In the genomic region with DNA sequence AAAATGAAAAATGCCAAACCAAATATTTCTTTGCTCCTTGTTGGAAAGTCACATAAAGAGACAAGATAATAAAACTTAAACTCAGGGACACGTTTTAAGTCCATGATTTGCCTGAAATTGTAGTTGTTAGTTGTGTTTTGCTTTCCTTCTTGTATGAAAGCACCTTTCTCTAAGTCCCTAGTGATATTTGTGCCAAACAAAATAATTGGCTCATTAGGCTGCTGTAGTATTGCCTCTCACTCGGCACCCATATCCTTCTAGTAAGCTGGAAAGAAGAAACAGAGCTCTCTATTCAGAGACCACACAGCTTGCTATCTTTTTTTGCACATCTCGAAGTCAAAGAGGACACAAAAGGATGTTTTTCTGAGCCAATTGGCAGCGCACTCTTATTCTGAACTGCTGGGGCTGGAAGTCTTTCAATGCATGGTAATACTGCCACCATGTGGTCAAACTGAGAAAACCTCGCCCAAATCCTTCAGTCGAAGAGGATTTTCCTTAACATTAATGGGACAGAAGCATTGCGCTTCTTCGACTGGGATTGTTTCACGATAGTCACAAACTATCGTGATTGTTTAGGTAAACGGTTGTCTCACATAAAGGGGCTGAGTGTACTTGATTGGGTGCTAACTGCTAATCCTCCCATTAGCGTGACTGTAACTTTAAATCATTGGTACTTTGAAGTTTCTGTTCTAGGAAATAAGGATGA, we compare ENCODE assay signal across 7 cellular contexts.
DNase-seq lines count a peak whose midpoint lies in the region; ATAC-seq, FAIRE-seq and TF ChIP-seq lines count a peak whose summit lies in the region.

No MANE protein-coding gene starts in this region.

- no peak for TF ChIP-seq POLR2A in GM12891 (IDR thresholded peaks at IDR 0.05; ENCODE audit: low read depth, low read length)

- peak; percentile 93 for ATAC-seq in SK-N-SH treated with all-trans-retinoic acid at 6 μM for 48 hours
- peak; percentile 34 to 53 for ATAC-seq in left cardiac atrium

- no peaks in the 10 kb centered on the region for H3K36me3 ChIP-seq in adipocyte (ENCODE audit: control insufficient read depth, insufficient read depth, low read length, severe bottlenecking)

- FAIRE-seq in GM12891 (lab: Jason Lieb, UNC) = peak; percentile 82

- no peak overlapping the region for H3K4me3 ChIP-seq in HFF-Myc (replicated peaks; ENCODE audit: low read depth, low read length)
- H3K4me3 ChIP-seq in adipocyte (ENCODE audit: low read length) = peak overlapping the region; percentile 17

- DNase-seq in GM12891 (ENCODE audit: insufficient read length, low spot score) = peak; percentile 27
- peak; percentile 46 for DNase-seq in HFF-Myc (ENCODE audit: extremely low read depth, low read depth)
- peak; percentile 75 for DNase-seq in NAMALWA (ENCODE audit: low spot score)
- peak; percentile 91 for DNase-seq in adipocyte (ENCODE audit: low read depth)
- DNase-seq in left cardiac atrium = peak; percentile 24
- DNase-seq in retina = peak; percentile 84

- no peaks in the 10 kb centered on the region for H3K9me3 ChIP-seq in adipocyte (ENCODE audit: control insufficient read depth, low read length)

- peaks cover 9% of the 10 kb centered on the region for H3K27me3 ChIP-seq in adipocyte (replicated peaks; ENCODE audit: control insufficient read depth, insufficient read depth, low read length)

- no peak overlapping the region for H3K9ac ChIP-seq in adipocyte (ENCODE audit: low read length)

- peak; percentile 73 for TF ChIP-seq CTCF in HFF-Myc (IDR thresholded peaks at IDR 0.05; ENCODE audit: low read depth, low read length, missing control alignments)

- intact Hi-C loops in left cardiac atrium (cut with DNase I) = loop anchor here in 1 of 2 donors (5.0 kb wide), 2 partner anchors 776 to 1041 kb away; no protein-coding TSS in a partner anchor

- peaks cover 4% of the 10 kb centered on the region for H3K4me1 ChIP-seq in adipocyte (ENCODE audit: control insufficient read depth, insufficient read depth, low read length)

TF ChIP-seq in GM12891, 5 proteins besides CTCF, POLR2A, EP300 and RAD21:
- TF ChIP-seq POLR2AphosphoS5 (IDR thresholded peaks at IDR 0.05; ENCODE audit: low read depth, low read length) = no peak
- no peak for TF ChIP-seq TAF1 (IDR thresholded peaks at IDR 0.05; ENCODE audit: low read depth, low read length)
- TF ChIP-seq POU2F2 (IDR thresholded peaks at IDR 0.05; ENCODE audit: low read depth, low read length) = no peak
- no peak for TF ChIP-seq PAX5 (IDR thresholded peaks at IDR 0.05; ENCODE audit: insufficient read depth, low read length, severe bottlenecking)
- TF ChIP-seq SPI1 (IDR thresholded peaks at IDR 0.05; ENCODE audit: low read depth, low read length) = no peak
TF ChIP-seq in GM12891: peak in this region for 0.

TF ChIP-seq in SK-N-SH treated with all-trans-retinoic acid at 6 μM for 48 hours, 23 proteins besides CTCF, POLR2A, EP300 and RAD21:
- TF ChIP-seq TOX (CRISPR knock-in tag; IDR thresholded peaks at IDR 0.05; ENCODE audit: borderline replicate concordance) (no peak), PPARA (CRISPR knock-in tag; IDR thresholded peaks at IDR 0.05; ENCODE audit: borderline replicate concordance) (no peak), TCF4 (CRISPR knock-in tag; IDR thresholded peaks at IDR 0.05; ENCODE audit: borderline replicate concordance) (no peak), ARNTL (CRISPR knock-in tag; IDR thresholded peaks at IDR 0.05; ENCODE audit: borderline replicate concordance, low read depth) (no peak), ISL1 (CRISPR knock-in tag; IDR thresholded peaks at IDR 0.05) (no peak)

Comparison
In these comparisons a context has a peak if more than half of its experiments do, and no peak if none do; other contexts are left out.
1. DNase-seq: peak in every context shown above with its lines; median percentile 91 in adipocyte; 84 in retina; 75 in NAMALWA; 46 in HFF-Myc; 27 in GM12891; 24 in left cardiac atrium.